12 cellular contexts compared by ENCODE assay signal in genomic region chr5:60633336-60633735, GRCh38.
DNase-seq lines count a peak whose midpoint lies in the region; ATAC-seq, FAIRE-seq and TF ChIP-seq lines count a peak whose summit lies in the region.
"Had no signal": no experiment of that assay in that cellular context is flagged by ENCODE, and none has a peak within 500 bp of the region (broad histone marks: within the 10 kb centered on the region; RNA-seq: fewer than 3 reads in every experiment).

No MANE protein-coding gene starts in this region.

- peak; percentile 96 to 99 (median 96) for ATAC-seq in pancreas
- ATAC-seq in stimulated activated naive CD8-positive, alpha-beta T cell treated with anti-CD3 and anti-CD28 coated beads, Interleukin-15, Interleukin-2, amounts not matched to agents 100 U/mL and 50 U/mL, for 24 hours = no peak
- ATAC-seq in HG02642 (IDR thresholded peaks at IDR 0.05; ENCODE audit: poor library complexity, unreplicated experiment) = no peak
- ATAC-seq: CD8-positive, alpha-beta T cell had no signal

- 92% methylated on average over 1 of the region's 1 CpG for WGBS in SK-N-SH (ENCODE audit: low lambda C conversion rate)
- 28 to 36% methylated on average over 1 of the region's 1 CpG for WGBS in pancreas, 2 donors

- DNase-seq in ELF-1 (ENCODE audit: low read depth, low spot score) (peak; percentile 3), SK-N-SH (no peak), fibroblast of mammary gland (ENCODE audit: low read depth) (peak; percentile 84), pancreas (peak; percentile 56 to 74 (median 67)), GM10248 (ENCODE audit: extremely low spot score) (no peak), dorsolateral prefrontal cortex (no peak)
- no peak for DNase-seq in stimulated activated naive CD8-positive, alpha-beta T cell treated with anti-CD3 and anti-CD28 coated beads, Interleukin-15, Interleukin-2, amounts not matched to agents 100 U/mL and 50 U/mL, for 24 hours
- DNase-seq: CD8-positive, alpha-beta T cell; NCI-H2171 treated with DMSO at 0.1 percent for 48 hours had no signal

- no peak for FAIRE-seq in pancreas (lab: Jason Lieb, UNC)
- FAIRE-seq: RCC 7860, TTC549 had no signal

- no peak overlapping the region for H3K9ac ChIP-seq in SK-N-SH

- H3K4me1 ChIP-seq in SK-N-SH (ENCODE audit: control insufficient read depth in 1 of 2, insufficient read depth in 2 of 2, low read depth in 1 of 2, low read length in 1 of 2) (peaks cover 0 to 3% of the 10 kb centered on the region in 2 experiments; a peak in 2 of 4 replicates), pancreas (no peaks in the 10 kb centered on the region)

- no peak overlapping the region for H3K4me3 ChIP-seq in SK-N-SH (ENCODE audit: low read depth in 2 of 2, low read length in 1 of 2)
- no peak overlapping the region for H3K4me3 ChIP-seq in fibroblast of mammary gland (ENCODE audit: control insufficient read depth, low read depth, low read length)
- no peak overlapping the region for H3K4me3 ChIP-seq in pancreas
- no peak overlapping the region for H3K4me3 ChIP-seq in dorsolateral prefrontal cortex

- no peaks in the 10 kb centered on the region for H4K20me1 ChIP-seq in SK-N-SH (ENCODE audit: insufficient read depth)

- CTCF ChIA-PET in SK-N-SH (lab: Yijun Ruan, JAX) (interaction anchor here (1.9 kb wide), 1 partner anchor 36 kb away, joined by 8 read pairs; no protein-coding TSS in a partner anchor), GM10248 (lab: Yijun Ruan, JAX) (interaction anchor here (1.1 to 2.1 kb wide), 4 partner anchors 16 to 822 kb away, joined by 3 to 11 read pairs (median 4); no protein-coding TSS in a partner anchor)

- no peak for TF ChIP-seq RAD21 in SK-N-SH (IDR thresholded peaks at IDR 0.05; ENCODE audit: low read length)

- H3K27ac ChIP-seq in SK-N-SH (ENCODE audit: low read depth in 2 of 2, low read length in 1 of 2) (0 out of 4 replicates have a peak overlapping the region, but pooled peaks of 1 of the 2 experiments have one; percentile 36), pancreas (no peak overlapping the region), dorsolateral prefrontal cortex (peak overlapping the region in 1 of 59 donors; percentile 11)

- H3K79me2 ChIP-seq in SK-N-SH (ENCODE audit: insufficient read depth) = no peaks in the 10 kb centered on the region

- 0 out of 2 replicates have a peak overlapping the region, but pooled peaks have one; percentile 18 for H3K4me2 ChIP-seq in SK-N-SH

- TF ChIP-seq CTCF in SK-N-SH (IDR thresholded peaks at IDR 0.05) (no peak), fibroblast of mammary gland (conservative IDR thresholded peaks at IDR 0.05; ENCODE audit: control insufficient read depth, insufficient read depth, low read depth, low read length) (no peak), pancreas (IDR thresholded peaks at IDR 0.05) (no peak), GM10248 (IDR thresholded peaks at IDR 0.05; ENCODE audit: control extremely low read depth, extremely low read depth, low read depth, missing control alignments) (no peak), dorsolateral prefrontal cortex (IDR thresholded peaks at IDR 0.05 in 54 of 56, conservative IDR thresholded peaks at IDR 0.05 in 2 of 56; ENCODE audit: low read depth in 1 of 56, partially characterized antibody in 56 of 56) (no peak)

- POLR2A ChIA-PET in SK-N-SH (lab: Yijun Ruan, JAX) = no interaction called here
- POLR2A ChIA-PET in GM10248 (lab: Yijun Ruan, JAX) = no interaction called here

- no peaks in the 10 kb centered on the region for H3K9me3 ChIP-seq in SK-N-SH
- no peaks in the 10 kb centered on the region for H3K9me3 ChIP-seq in pancreas

- no peaks in the 10 kb centered on the region for H3K9me2 ChIP-seq in SK-N-SH

- intact Hi-C loops in pancreas (cut with DNase I) = no loop called here
- intact Hi-C loops in dorsolateral prefrontal cortex (cut with DNase I) = no loop called here

- no peak overlapping the region for H2AFZ ChIP-seq in SK-N-SH (ENCODE audit: low read depth)

- no peak for TF ChIP-seq EP300 in SK-N-SH (IDR thresholded peaks at IDR 0.05; ENCODE audit: borderline replicate concordance in 1 of 2, low read depth in 1 of 2, low read length in 1 of 2)

- peaks cover 0 to 5% of the 10 kb centered on the region in 2 experiments for H3K36me3 ChIP-seq in SK-N-SH (replicated peaks in 1 of 2; ENCODE audit: control insufficient read depth in 1 of 2, insufficient read depth in 2 of 2, low read length in 1 of 2)
- H3K36me3 ChIP-seq in pancreas = no peaks in the 10 kb centered on the region

- peaks cover 11% of the 10 kb centered on the region for H3F3A ChIP-seq in SK-N-SH (replicated peaks; ENCODE audit: insufficient read depth)

- H3K27me3 ChIP-seq in SK-N-SH (ENCODE audit: insufficient read depth) = no peaks in the 10 kb centered on the region
- H3K27me3 ChIP-seq in pancreas = no peaks in the 10 kb centered on the region
- no peaks in the 10 kb centered on the region for H3K27me3 ChIP-seq in dorsolateral prefrontal cortex

TF ChIP-seq in SK-N-SH, 30 proteins besides CTCF, POLR2A, EP300 and RAD21:
- no peak; the same call in 1 of the 2 replicates for TF ChIP-seq FOSL2 (IDR thresholded peaks at IDR 0.05; ENCODE audit: borderline replicate concordance, low read depth)
- TF ChIP-seq RXRA (IDR thresholded peaks at IDR 0.05; ENCODE audit: borderline replicate concordance, low read depth) = no peak
- TF ChIP-seq TAF1 (IDR thresholded peaks at IDR 0.05; ENCODE audit: borderline replicate concordance, low read depth, low read length) = no peak
- no peak for TF ChIP-seq RFX5 (IDR thresholded peaks at IDR 0.05; ENCODE audit: low read length)
- no peak for TF ChIP-seq EZH2phosphoT487 (IDR thresholded peaks at IDR 0.05; ENCODE audit: borderline replicate concordance, low read depth)
- no peak for TF ChIP-seq IRF3 (IDR thresholded peaks at IDR 0.05; ENCODE audit: low read depth, low read length)
- TF ChIP-seq ZBTB33 (IDR thresholded peaks at IDR 0.05; ENCODE audit: borderline replicate concordance, low read depth) = no peak
- no peak for TF ChIP-seq PBX3 (IDR thresholded peaks at IDR 0.05)
- TF ChIP-seq SIN3A (IDR thresholded peaks at IDR 0.05; ENCODE audit: borderline replicate concordance, low read depth, low read length) = no peak
- TF ChIP-seq FOXM1 (IDR thresholded peaks at IDR 0.05; ENCODE audit: low read depth) = no peak
- TF ChIP-seq USF1 (IDR thresholded peaks at IDR 0.05; ENCODE audit: borderline replicate concordance, low read depth) = no peak
- no peak for TF ChIP-seq NRF1 (IDR thresholded peaks at IDR 0.05; ENCODE audit: low read depth, low read length)
- TF ChIP-seq ELF1 (IDR thresholded peaks at IDR 0.05) = no peak
- TF ChIP-seq MXI1 (IDR thresholded peaks at IDR 0.05; ENCODE audit: low read depth, low read length) = no peak
- no peak for TF ChIP-seq GATA2 (CRISPR knock-in tag; IDR thresholded peaks at IDR 0.05)
- no peak for TF ChIP-seq POLR2AphosphoS5 (IDR thresholded peaks at IDR 0.05; ENCODE audit: low read depth, low read length)
- TF ChIP-seq SMC3 (IDR thresholded peaks at IDR 0.05; ENCODE audit: low read depth, low read length) = no peak

Comparison
In these comparisons a context has a peak if more than half of its experiments do, and no peak if none do; other contexts are left out.
1. DNase-seq: peak in ELF-1 (single experiment), fibroblast of mammary gland (single experiment) and pancreas (6 of 6); none in SK-N-SH (single experiment), stimulated activated naive CD8-positive, alpha-beta T cell treated with anti-CD3 and anti-CD28 coated beads, Interleukin-15, Interleukin-2, amounts not matched to agents 100 U/mL and 50 U/mL, for 24 hours (single experiment), GM10248 (single experiment) and dorsolateral prefrontal cortex (0 of 10).
2. ATAC-seq: peak in pancreas (4 of 4); none in stimulated activated naive CD8-positive, alpha-beta T cell treated with anti-CD3 and anti-CD28 coated beads, Interleukin-15, Interleukin-2, amounts not matched to agents 100 U/mL and 50 U/mL, for 24 hours (single experiment) and HG02642 (single experiment).